In genomic region chr2:27489498-27490397, GRCh38 we compare ENCODE assay signal across 8 cellular contexts. TPM values are rescaled to one million over a fixed set of nuclear protein-coding genes. Genes with fewer than 3 reads are reported as not detected.
DNase-seq lines count a peak whose midpoint lies in the region; ATAC-seq and TF ChIP-seq lines count a peak whose summit lies in the region.

IFT172 (minus strand) TSS chr2:27489743; CDS start chr2:27489653, 90 bp downstream.

- DNase-seq in CD4-positive, CD25-positive, alpha-beta regulatory T cell, result peak; percentile 99 to 100 (median 99)
- DNase-seq in NCI-H82 treated with DMSO at 0.1 percent for 48 hours (lab: John Stamatoyannopoulos, UW; ENCODE audit: unreplicated experiment), result peak; percentile 100
- peak; percentile 100 for DNase-seq in activated CD4-positive, alpha-beta memory T cell treated with anti-CD3 and anti-CD28 coated beads, Interleukin-2, amount 10 ng/mL, durations not matched to agents 7 days and 5 days
- peak; percentile 98 for DNase-seq in stimulated activated CD4-positive, alpha-beta T cell treated with anti-CD3 and anti-CD28 coated beads, Interleukin-4, amount 100 ng/mL, for 1 hour

- peak within 1 kb of the TSS; percentile 90 for H3K27ac ChIP-seq in CD4-positive, CD25-positive, alpha-beta regulatory T cell (ENCODE audit: insufficient read depth, low read length, poor library complexity, severe bottlenecking)
- H3K27ac ChIP-seq in duodenal mucosa (ENCODE audit: low read depth, low read length), result no peak within 1 kb of the TSS
- peak within 1 kb of the TSS; percentile 70 to 90 for H3K27ac ChIP-seq in liver (ENCODE audit: low read depth in 1 of 2, low read length in 2 of 2)

- peak in 1 of 2 donors; percentile 40 for TF ChIP-seq RAD21 in liver (IDR thresholded peaks at IDR 0.05)

- no peaks in the 10 kb centered on the region for H3K9me3 ChIP-seq in CD4-positive, CD25-positive, alpha-beta regulatory T cell (ENCODE audit: control insufficient read depth in 2 of 2, low read length in 2 of 2)
- no peaks in the 10 kb centered on the region for H3K9me3 ChIP-seq in duodenal mucosa (ENCODE audit: control insufficient read depth in 1 of 2, low read length in 2 of 2)
- H3K9me3 ChIP-seq in liver (ENCODE audit: control insufficient read depth in 4 of 4, low read length in 3 of 4), result no peaks in the 10 kb centered on the region

- peak within 1 kb of the TSS; percentile 91 for H3K4me3 ChIP-seq in CD4-positive, CD25-positive, alpha-beta regulatory T cell (ENCODE audit: low read depth, low read length)
- peak within 1 kb of the TSS; percentile 82 to 88 for H3K4me3 ChIP-seq in duodenal mucosa (ENCODE audit: low read depth in 1 of 2, low read length in 2 of 2)
- peak within 1 kb of the TSS; percentile 44 to 80 (median 68) for H3K4me3 ChIP-seq in liver (ENCODE audit: low read depth in 1 of 3, low read length in 3 of 3)

- H3K36me3 Mint-ChIP-seq in CD4-positive, CD25-positive, alpha-beta regulatory T cell, result peaks cover 11% of the 10 kb centered on the region
- H3K36me3 Mint-ChIP-seq in activated CD4-positive, alpha-beta memory T cell treated with anti-CD3 and anti-CD28 coated beads, Interleukin-2, amount 10 ng/mL, durations not matched to agents 7 days and 5 days (ENCODE audit: low read depth), result no peaks in the 10 kb centered on the region

- H3K4me3 Mint-ChIP-seq in CD4-positive, CD25-positive, alpha-beta regulatory T cell, result peak within 1 kb of the TSS; percentile 73 to 90 (median 80)
- H3K4me3 Mint-ChIP-seq in activated CD4-positive, alpha-beta memory T cell treated with anti-CD3 and anti-CD28 coated beads, Interleukin-2, amount 10 ng/mL, durations not matched to agents 7 days and 5 days, result peak within 1 kb of the TSS; percentile 74

- H3K27ac Mint-ChIP-seq in CD4-positive, CD25-positive, alpha-beta regulatory T cell, result peak within 1 kb of the TSS; percentile 91 to 100 (median 99)
- H3K27ac Mint-ChIP-seq in activated CD4-positive, alpha-beta memory T cell treated with anti-CD3 and anti-CD28 coated beads, Interleukin-2, amount 10 ng/mL, durations not matched to agents 7 days and 5 days, result peak within 1 kb of the TSS; percentile 71

- no peak for TF ChIP-seq CTCF in liver (IDR thresholded peaks at IDR 0.05; ENCODE audit: low read depth, low read length, missing input control)

- POLR2A ChIA-PET in activated CD4-positive, alpha-beta memory T cell treated with anti-CD3 and anti-CD28 coated beads, Interleukin-2, amount 10 ng/mL, durations not matched to agents 7 days and 5 days (lab: Charles Lee), result interaction anchor here (0.5 to 1.2 kb wide), 3 partner anchors 62 to 86 kb away, joined by 4 to 6 read pairs (median 4); partner anchors contain the start of genes NRBP1 and PPM1G

- ATAC-seq in CD4-positive, CD25-positive, alpha-beta regulatory T cell (ENCODE audit: low read depth in 2 of 2), result peak; percentile 92
- ATAC-seq in GM19452 (IDR thresholded peaks at IDR 0.05; ENCODE audit: unreplicated experiment), result peak; percentile 93
- peak; percentile 78 for ATAC-seq in HG03575 (IDR thresholded peaks at IDR 0.05; ENCODE audit: extremely low read depth, insufficient number of reproducible peaks, low FRiP score, unreplicated experiment)

- CTCF ChIA-PET in activated CD4-positive, alpha-beta memory T cell treated with anti-CD3 and anti-CD28 coated beads, Interleukin-2, amount 10 ng/mL, durations not matched to agents 7 days and 5 days (lab: Charles Lee), result interaction anchor here (2.9 kb wide), 1 partner anchor 194 kb away, joined by 11 read pairs; no protein-coding TSS in a partner anchor

- peaks cover 19% of the 10 kb centered on the region for H3K4me1 ChIP-seq in CD4-positive, CD25-positive, alpha-beta regulatory T cell (ENCODE audit: control insufficient read depth, insufficient read depth, low read length, poor library complexity, severe bottlenecking)
- H3K4me1 ChIP-seq in duodenal mucosa (ENCODE audit: control insufficient read depth in 1 of 2, insufficient read depth in 2 of 2, low read length in 2 of 2) (peaks cover 11 to 19% of the 10 kb centered on the region in 2 donors), liver (ENCODE audit: control insufficient read depth in 4 of 4, insufficient read depth in 4 of 4, low read length in 3 of 4) (peaks cover 2 to 25% (median 14%) of the 10 kb centered on the region in 4 donors)

- no peaks in the 10 kb centered on the region for H3K9me3 Mint-ChIP-seq in CD4-positive, CD25-positive, alpha-beta regulatory T cell
- no peaks in the 10 kb centered on the region for H3K9me3 Mint-ChIP-seq in activated CD4-positive, alpha-beta memory T cell treated with anti-CD3 and anti-CD28 coated beads, Interleukin-2, amount 10 ng/mL, durations not matched to agents 7 days and 5 days

- H3K27me3 Mint-ChIP-seq in CD4-positive, CD25-positive, alpha-beta regulatory T cell, result peaks cover 10% of the 10 kb centered on the region
- peaks cover 14% of the 10 kb centered on the region for H3K27me3 Mint-ChIP-seq in activated CD4-positive, alpha-beta memory T cell treated with anti-CD3 and anti-CD28 coated beads, Interleukin-2, amount 10 ng/mL, durations not matched to agents 7 days and 5 days

- peak within 1 kb of the TSS; percentile 71 to 85 for H3K9ac ChIP-seq in duodenal mucosa (ENCODE audit: low read depth in 1 of 2, low read length in 2 of 2)
- H3K9ac ChIP-seq in liver (ENCODE audit: low read depth in 1 of 2, low read length in 2 of 2), result peak within 1 kb of the TSS; percentile 23 to 76

- peaks cover 3% of the 10 kb centered on the region for H3K27me3 ChIP-seq in CD4-positive, CD25-positive, alpha-beta regulatory T cell (ENCODE audit: control insufficient read depth, insufficient read depth, low read length)
- peaks cover 9 to 10% of the 10 kb centered on the region in 2 donors for H3K27me3 ChIP-seq in duodenal mucosa (ENCODE audit: control insufficient read depth in 1 of 2, insufficient read depth in 2 of 2, low read length in 2 of 2)
- no peaks in the 10 kb centered on the region for H3K27me3 ChIP-seq in liver (ENCODE audit: control insufficient read depth in 4 of 4, insufficient read depth in 4 of 4, low read length in 3 of 4)

- 8% methylated on average over 43 of the region's 43 CpGs for WGBS in liver

- H3K4me1 Mint-ChIP-seq in CD4-positive, CD25-positive, alpha-beta regulatory T cell, result peaks cover 0 to 32% (median 13%) of the 10 kb centered on the region in 4 donors
- H3K4me1 Mint-ChIP-seq in activated CD4-positive, alpha-beta memory T cell treated with anti-CD3 and anti-CD28 coated beads, Interleukin-2, amount 10 ng/mL, durations not matched to agents 7 days and 5 days, result peaks cover 30% of the 10 kb centered on the region

- H3K36me3 ChIP-seq in CD4-positive, CD25-positive, alpha-beta regulatory T cell (ENCODE audit: control insufficient read depth, insufficient read depth, low read length), result no peaks in the 10 kb centered on the region
- no peaks in the 10 kb centered on the region for H3K36me3 ChIP-seq in duodenal mucosa (ENCODE audit: control insufficient read depth in 1 of 2, insufficient read depth in 2 of 2, low read length in 2 of 2)
- H3K36me3 ChIP-seq in liver (ENCODE audit: control insufficient read depth in 4 of 4, insufficient read depth in 3 of 4, low read depth in 1 of 4, low read length in 3 of 4), result peaks cover 7 to 19% (median 12%) of the 10 kb centered on the region in 4 donors

TF ChIP-seq in liver, 16 proteins besides CTCF, POLR2A, EP300 and RAD21 (continues in another document):
- peak; percentile 92 for TF ChIP-seq TAF1 (conservative IDR thresholded peaks at IDR 0.05)
- TF ChIP-seq RXRA (IDR thresholded peaks at IDR 0.05), result peak; percentile 53 to 63
- TF ChIP-seq NR2F2 (IDR thresholded peaks at IDR 0.05), result peak; percentile 43
- TF ChIP-seq SP1 (IDR thresholded peaks at IDR 0.05), result peak; percentile 82
- peak in 1 of 2 donors; percentile 71 for TF ChIP-seq GABPA (IDR thresholded peaks at IDR 0.05 in 1 of 2, conservative IDR thresholded peaks at IDR 0.05 in 1 of 2)
- no peak for TF ChIP-seq FOXA1 (IDR thresholded peaks at IDR 0.05)
- no peak for TF ChIP-seq HNF4A (conservative IDR thresholded peaks at IDR 0.05)
- no peak for TF ChIP-seq EGR1 (IDR thresholded peaks at IDR 0.05; ENCODE audit: low read depth in 2 of 2)
- TF ChIP-seq YY1 (IDR thresholded peaks at IDR 0.05), result peak; percentile 71
- TF ChIP-seq JUND (IDR thresholded peaks at IDR 0.05), result peak in 1 of 2 donors; percentile 46
- no peak for TF ChIP-seq ATF3 (IDR thresholded peaks at IDR 0.05)
- peak; percentile 91 for TF ChIP-seq MAX (IDR thresholded peaks at IDR 0.05)
- TF ChIP-seq HNF4G (IDR thresholded peaks at IDR 0.05), result no peak

RNA-seq across cellular contexts. Expression of gene IFT172, which starts in this region (rescaled TPM):
- 10.3 TPM for total RNA-seq in CD4-positive, CD25-positive, alpha-beta regulatory T cell
- 1 to 10 TPM; 1.1 to 2.9 (median 1.4) TPM for polyA plus RNA-seq in CD4-positive, CD25-positive, alpha-beta regulatory T cell
- total RNA-seq in activated CD4-positive, alpha-beta memory T cell treated with anti-CD3 and anti-CD28 coated beads, Interleukin-2, amount 10 ng/mL, durations not matched to agents 7 days and 5 days, result 1 to 10 TPM; 7.9 to 9.9 TPM
- 1 to 10 TPM; 9.7 to 9.8 TPM for total RNA-seq in liver
- 1 to 10 TPM; 2.6 to 2.9 TPM for polyA plus RNA-seq in liver
